ENCODE assay signal across 1 cellular context in genomic region chr10:118500477-118501104, GRCh38.
TF ChIP-seq lines count a peak whose summit lies in the region.

No MANE protein-coding gene starts in this region.

TF ChIP-seq in HEK293, 187 proteins besides CTCF, POLR2A, EP300 and RAD21 (continued from another document):
- TF ChIP-seq ZNF404 (tag by site-specific recombination; IDR thresholded peaks at IDR 0.05) (peak; percentile 91), ZNF274 (IDR thresholded peaks at IDR 0.05; ENCODE audit: low read length) (no peak), ZNF274 (tag by site-specific recombination; IDR thresholded peaks at IDR 0.05; ENCODE audit: borderline replicate concordance) (no peak), ZSCAN23 (tag by site-specific recombination; IDR thresholded peaks at IDR 0.05) (no peak), ZNF155 (tag by site-specific recombination; IDR thresholded peaks at IDR 0.05) (no peak), RBAK (tag by site-specific recombination; IDR thresholded peaks at IDR 0.05) (peak; percentile 46; the same call in 1 of the 2 replicates), ZNF148 (tag by site-specific recombination; IDR thresholded peaks at IDR 0.05; ENCODE audit: borderline replicate concordance) (no peak), TRIM28 (IDR thresholded peaks at IDR 0.05; ENCODE audit: borderline replicate concordance, low read length) (no peak), ZNF837 (tag by site-specific recombination; IDR thresholded peaks at IDR 0.05) (no peak), ZNF785 (tag by site-specific recombination; IDR thresholded peaks at IDR 0.05) (no peak), ZNF692 (tag by site-specific recombination; IDR thresholded peaks at IDR 0.05) (no peak), YY1 (tag by site-specific recombination; IDR thresholded peaks at IDR 0.05) (no peak), ZNF239 (tag by site-specific recombination; IDR thresholded peaks at IDR 0.05) (no peak), ZNF610 (tag by site-specific recombination; IDR thresholded peaks at IDR 0.05; ENCODE audit: borderline replicate concordance) (0 out of 2 replicates have a peak, but pooled peaks have one; percentile 43), ZNF426 (tag by site-specific recombination; IDR thresholded peaks at IDR 0.05) (peak; percentile 94), ZNF133 (tag by site-specific recombination; IDR thresholded peaks at IDR 0.05) (no peak), ZNF433 (tag by site-specific recombination; IDR thresholded peaks at IDR 0.05; ENCODE audit: low read depth) (peak; percentile 92), ZNF548 (tag by site-specific recombination; IDR thresholded peaks at IDR 0.05) (no peak), ZNF830 (tag by site-specific recombination; IDR thresholded peaks at IDR 0.05; ENCODE audit: low read depth) (no peak), KLF9 (tag by site-specific recombination; IDR thresholded peaks at IDR 0.05; ENCODE audit: low read depth) (no peak), ZBTB21 (tag by site-specific recombination; IDR thresholded peaks at IDR 0.05) (peak; percentile 55; the same call in 1 of the 2 replicates), ZNF843 (tag by site-specific recombination; IDR thresholded peaks at IDR 0.05) (no peak), ZNF311 (tag by site-specific recombination; IDR thresholded peaks at IDR 0.05; ENCODE audit: borderline replicate concordance) (no peak), ZNF366 (tag by site-specific recombination; conservative IDR thresholded peaks at IDR 0.05) (no peak), GLIS2 (tag by site-specific recombination; IDR thresholded peaks at IDR 0.05) (no peak), ZSCAN30 (tag by site-specific recombination; IDR thresholded peaks at IDR 0.05) (no peak), ZNF580 (tag by site-specific recombination; IDR thresholded peaks at IDR 0.05) (0 out of 2 replicates have a peak, but pooled peaks have one; percentile 51), ZXDB (tag by site-specific recombination; IDR thresholded peaks at IDR 0.05) (peak; percentile 78; the same call in 1 of the 2 replicates), ZNF416 (tag by site-specific recombination; IDR thresholded peaks at IDR 0.05) (no peak), KLF1 (tag by site-specific recombination; IDR thresholded peaks at IDR 0.05) (no peak), ZBTB20 (tag by site-specific recombination; IDR thresholded peaks at IDR 0.05) (no peak), ZNF776 (tag by site-specific recombination; IDR thresholded peaks at IDR 0.05; ENCODE audit: borderline replicate concordance) (no peak), ZNF529 (tag by site-specific recombination; IDR thresholded peaks at IDR 0.05; ENCODE audit: insufficient replicate concordance) (peak; percentile 48), ZNF76 (tag by site-specific recombination; IDR thresholded peaks at IDR 0.05; ENCODE audit: borderline replicate concordance, low read depth) (no peak), ZNF140 (tag by site-specific recombination; IDR thresholded peaks at IDR 0.05) (peak; percentile 92), PRDM4 (tag by site-specific recombination; IDR thresholded peaks at IDR 0.05) (no peak), TCF7L2 (IDR thresholded peaks at IDR 0.05; ENCODE audit: borderline replicate concordance, low read depth, low read length) (no peak), ZNF391 (tag by site-specific recombination; IDR thresholded peaks at IDR 0.05; ENCODE audit: borderline replicate concordance, low read depth) (no peak), ZNF707 (tag by site-specific recombination; IDR thresholded peaks at IDR 0.05) (no peak), PATZ1 (tag by site-specific recombination; IDR thresholded peaks at IDR 0.05) (no peak), ZNF660 (tag by site-specific recombination; IDR thresholded peaks at IDR 0.05) (no peak)
- TF ChIP-seq, protein P1, sequence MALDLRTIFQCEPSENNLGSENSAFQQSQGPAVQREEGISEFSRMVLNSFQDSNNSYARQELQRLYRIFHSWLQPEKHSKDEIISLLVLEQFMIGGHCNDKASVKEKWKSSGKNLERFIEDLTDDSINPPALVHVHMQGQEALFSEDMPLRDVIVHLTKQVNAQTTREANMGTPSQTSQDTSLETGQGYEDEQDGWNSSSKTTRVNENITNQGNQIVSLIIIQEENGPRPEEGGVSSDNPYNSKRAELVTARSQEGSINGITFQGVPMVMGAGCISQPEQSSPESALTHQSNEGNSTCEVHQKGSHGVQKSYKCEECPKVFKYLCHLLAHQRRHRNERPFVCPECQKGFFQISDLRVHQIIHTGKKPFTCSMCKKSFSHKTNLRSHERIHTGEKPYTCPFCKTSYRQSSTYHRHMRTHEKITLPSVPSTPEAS (tag by site-specific recombination; IDR thresholded peaks at IDR 0.05): no peak
- TF ChIP-seq, protein P2, sequence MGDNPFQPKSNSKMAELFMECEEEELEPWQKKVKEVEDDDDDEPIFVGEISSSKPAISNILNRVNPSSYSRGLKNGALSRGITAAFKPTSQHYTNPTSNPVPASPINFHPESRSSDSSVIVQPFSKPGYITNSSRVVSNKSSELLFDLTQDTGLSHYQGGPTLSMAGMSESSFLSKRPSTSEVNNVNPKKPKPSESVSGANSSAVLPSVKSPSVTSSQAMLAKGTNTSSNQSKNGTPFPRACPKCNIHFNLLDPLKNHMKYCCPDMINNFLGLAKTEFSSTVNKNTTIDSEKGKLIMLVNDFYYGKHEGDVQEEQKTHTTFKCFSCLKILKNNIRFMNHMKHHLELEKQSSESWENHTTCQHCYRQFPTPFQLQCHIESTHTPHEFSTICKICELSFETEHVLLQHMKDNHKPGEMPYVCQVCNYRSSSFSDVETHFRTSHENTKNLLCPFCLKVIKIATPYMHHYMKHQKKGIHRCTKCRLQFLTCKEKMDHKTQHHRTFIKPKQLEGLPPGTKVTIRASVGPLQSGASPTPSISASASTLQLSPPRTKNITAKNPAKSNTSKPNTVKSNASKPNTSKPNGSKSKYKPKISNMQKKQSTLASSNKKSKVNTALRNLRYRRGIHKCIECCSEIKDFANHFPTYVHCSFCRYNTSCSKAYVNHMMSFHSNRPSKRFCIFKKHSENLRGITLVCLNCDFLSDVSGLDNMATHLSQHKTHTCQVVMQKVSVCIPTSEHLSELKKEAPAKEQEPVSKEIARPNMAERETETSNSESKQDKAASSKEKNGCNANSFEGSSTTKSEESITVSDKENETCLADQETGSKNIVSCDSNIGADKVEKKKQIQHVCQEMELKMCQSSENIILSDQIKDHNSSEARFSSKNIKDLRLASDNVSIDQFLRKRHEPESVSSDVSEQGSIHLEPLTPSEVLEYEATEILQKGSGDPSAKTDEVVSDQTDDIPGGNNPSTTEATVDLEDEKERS (tag by site-specific recombination; IDR thresholded peaks at IDR 0.05): no peak
- TF ChIP-seq, protein P3, sequence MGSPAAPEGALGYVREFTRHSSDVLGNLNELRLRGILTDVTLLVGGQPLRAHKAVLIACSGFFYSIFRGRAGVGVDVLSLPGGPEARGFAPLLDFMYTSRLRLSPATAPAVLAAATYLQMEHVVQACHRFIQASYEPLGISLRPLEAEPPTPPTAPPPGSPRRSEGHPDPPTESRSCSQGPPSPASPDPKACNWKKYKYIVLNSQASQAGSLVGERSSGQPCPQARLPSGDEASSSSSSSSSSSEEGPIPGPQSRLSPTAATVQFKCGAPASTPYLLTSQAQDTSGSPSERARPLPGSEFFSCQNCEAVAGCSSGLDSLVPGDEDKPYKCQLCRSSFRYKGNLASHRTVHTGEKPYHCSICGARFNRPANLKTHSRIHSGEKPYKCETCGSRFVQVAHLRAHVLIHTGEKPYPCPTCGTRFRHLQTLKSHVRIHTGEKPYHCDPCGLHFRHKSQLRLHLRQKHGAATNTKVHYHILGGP (tag by site-specific recombination; IDR thresholded peaks at IDR 0.05): no peak
- TF ChIP-seq, protein P4, sequence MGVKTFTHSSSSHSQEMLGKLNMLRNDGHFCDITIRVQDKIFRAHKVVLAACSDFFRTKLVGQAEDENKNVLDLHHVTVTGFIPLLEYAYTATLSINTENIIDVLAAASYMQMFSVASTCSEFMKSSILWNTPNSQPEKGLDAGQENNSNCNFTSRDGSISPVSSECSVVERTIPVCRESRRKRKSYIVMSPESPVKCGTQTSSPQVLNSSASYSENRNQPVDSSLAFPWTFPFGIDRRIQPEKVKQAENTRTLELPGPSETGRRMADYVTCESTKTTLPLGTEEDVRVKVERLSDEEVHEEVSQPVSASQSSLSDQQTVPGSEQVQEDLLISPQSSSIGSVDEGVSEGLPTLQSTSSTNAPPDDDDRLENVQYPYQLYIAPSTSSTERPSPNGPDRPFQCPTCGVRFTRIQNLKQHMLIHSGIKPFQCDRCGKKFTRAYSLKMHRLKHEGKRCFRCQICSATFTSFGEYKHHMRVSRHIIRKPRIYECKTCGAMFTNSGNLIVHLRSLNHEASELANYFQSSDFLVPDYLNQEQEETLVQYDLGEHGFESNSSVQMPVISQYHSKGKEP (tag by site-specific recombination; IDR thresholded peaks at IDR 0.05): no peak
